ENCODE assay signal across 9 cellular contexts in genomic region chr5:14153932-14154646, GRCh38. TPM values are rescaled to one million over a fixed set of nuclear protein-coding genes. Genes with fewer than 3 reads are reported as not detected.
A peak's percentile ranks its signal among the peaks of the same experiment; 100 is the strongest.
DNase-seq lines count a peak whose midpoint lies in the region; ATAC-seq and TF ChIP-seq lines count a peak whose summit lies in the region.
"Had no signal": no experiment of that assay in that cellular context is flagged by ENCODE, and none has a peak within 500 bp of the region (broad histone marks: within the 10 kb centered on the region; RNA-seq: fewer than 3 reads in every experiment).

No MANE protein-coding gene starts in this region.

- H3K9me3 ChIP-seq in PC-3 (ENCODE audit: low read length) (no peaks in the 10 kb centered on the region), trophoblast cell (ENCODE audit: insufficient read depth, low read depth, low read length) (no peaks in the 10 kb centered on the region)

- DNase-seq in AG04449 (ENCODE audit: low read depth, low spot score) (no peak), PC-3 (peak; percentile 79), foreskin fibroblast (peak; percentile 26 to 62), trophoblast cell (no peak), CD1c-positive myeloid dendritic cell (ENCODE audit: extremely low spot score) (no peak), NCI-H187 treated with DMSO at 0.1 percent for 48 hours (lab: John Stamatoyannopoulos, UW) (no peak)
- DNase-seq: DND-41 had no signal

- peak overlapping the region; percentile 74 for H2BK120ac ChIP-seq in trophoblast cell (ENCODE audit: insufficient read depth, low read length, poor library complexity)

- H4K91ac ChIP-seq in trophoblast cell (ENCODE audit: low read depth, low read length) = peak overlapping the region; percentile 70

- H2AK5ac ChIP-seq in trophoblast cell (ENCODE audit: low read length) = peak overlapping the region; percentile 97

- H3K4me3 ChIP-seq in AG04449 (ENCODE audit: low read depth, low read length) = peak overlapping the region; percentile 24
- peak overlapping the region; percentile 33 for H3K4me3 ChIP-seq in PC-3 (ENCODE audit: low read length)
- H3K4me3 ChIP-seq in foreskin fibroblast (ENCODE audit: low read depth in 1 of 2, low read length in 2 of 2) = no peak overlapping the region
- H3K4me3 ChIP-seq in trophoblast cell (ENCODE audit: low read depth, low read length) = no peak overlapping the region

- H3K9me2 ChIP-seq in PC-3 (replicated peaks; ENCODE audit: low read length) = no peaks in the 10 kb centered on the region

- H3K18ac ChIP-seq in trophoblast cell (ENCODE audit: low read length) = peak overlapping the region; percentile 96

- H3K23ac ChIP-seq in trophoblast cell (ENCODE audit: low read length) = peak overlapping the region; percentile 100

- no CpG with 5 or more reads among the region's 12 CpGs for WGBS in trophoblast cell (ENCODE audit: extremely low coverage, insufficient coverage, insufficient read length)

- H2AFZ ChIP-seq in PC-3 (ENCODE audit: low read length) (no peak overlapping the region), trophoblast cell (ENCODE audit: insufficient read depth, low read length, poor library complexity) (no peak overlapping the region)

- BruUV-seq in PC-3 (replicated peaks; lab: Mats Ljungman, UMichigan) = no TSS peak

- peak; percentile 41 for ATAC-seq in GM21737 (IDR thresholded peaks at IDR 0.05; ENCODE audit: unreplicated experiment)
- ATAC-seq in PC-3 = peak; percentile 54
- no peak for ATAC-seq in HG02852 (IDR thresholded peaks at IDR 0.05; ENCODE audit: unreplicated experiment)

- CTCF ChIA-PET in AG04449 (lab: Yijun Ruan, JAX) = interaction anchor here (1.0 to 6.0 kb wide), 6 partner anchors 11 to 199 kb away, joined by 3 to 51 read pairs (median 5); partner anchors contain the start of gene TRIO
- CTCF ChIA-PET in PC-3 (lab: Charles Lee) = no interaction called here

- no peaks in the 10 kb centered on the region for H3K27me3 ChIP-seq in PC-3 (ENCODE audit: low read length)
- no peaks in the 10 kb centered on the region for H3K27me3 ChIP-seq in trophoblast cell (ENCODE audit: insufficient read depth, low read length)

- TF ChIP-seq CTCF in AG04449 (IDR thresholded peaks at IDR 0.05; ENCODE audit: insufficient read depth, low read length, missing control alignments) = no peak
- no peak for TF ChIP-seq CTCF in PC-3 (conservative IDR thresholded peaks at IDR 0.05; ENCODE audit: low read depth, low read length)
- TF ChIP-seq CTCF in foreskin fibroblast (IDR thresholded peaks at IDR 0.05; ENCODE audit: low read depth, low read length) = no peak

- H3K4me1 ChIP-seq in PC-3 (ENCODE audit: insufficient read depth, low read length) (peaks cover 77% of the 10 kb centered on the region), trophoblast cell (ENCODE audit: control insufficient read depth in 1 of 2, insufficient read depth in 2 of 2, low read length in 2 of 2) (peaks cover 28 to 40% of the 10 kb centered on the region in 2 experiments)

- H3F3A ChIP-seq in PC-3 (ENCODE audit: low read length, unreplicated experiment) = peaks cover 8% of the 10 kb centered on the region

- H3K4ac ChIP-seq in trophoblast cell (ENCODE audit: low read depth, low read length) = peak overlapping the region; percentile 95

- peak overlapping the region; percentile 94 for H3K27ac ChIP-seq in PC-3 (ENCODE audit: low read length)
- H3K27ac ChIP-seq in trophoblast cell (ENCODE audit: low read depth, low read length) = peak overlapping the region; percentile 90

- H4K8ac ChIP-seq in trophoblast cell (ENCODE audit: low read depth, low read length) = peak overlapping the region; percentile 69

- POLR2A ChIA-PET in AG04449 (lab: Yijun Ruan, JAX) (interaction anchor here (0.7 to 2.2 kb wide), 4 partner anchors 9 to 32 kb away, joined by 3 to 10 read pairs (median 6); partner anchors contain the start of gene TRIO), PC-3 (lab: Charles Lee; ENCODE audit: unreplicated experiment) (interaction anchor here (0.5 to 0.7 kb wide), 3 partner anchors 9 to 212 kb away, joined by 3 to 14 read pairs (median 7); no protein-coding TSS in a partner anchor)

- H3K79me1 ChIP-seq in trophoblast cell (ENCODE audit: low read length) = peaks cover 18% of the 10 kb centered on the region

- H2BK12ac ChIP-seq in trophoblast cell (ENCODE audit: low read length) = peak overlapping the region; percentile 91

- peaks cover 70% of the 10 kb centered on the region for H4K20me1 ChIP-seq in PC-3 (ENCODE audit: low read length)

- peak overlapping the region; percentile 17 for H3K9ac ChIP-seq in PC-3 (ENCODE audit: low read length)
- peak overlapping the region; percentile 67 for H3K9ac ChIP-seq in trophoblast cell (ENCODE audit: low read length)

- intact Hi-C loops in PC-3 (cut with micrococcal nuclease) = no loop called here

- H3K36me3 ChIP-seq in PC-3 (ENCODE audit: low read depth, low read length) (peaks cover 6% of the 10 kb centered on the region; the same call in 1 of the 2 replicates), trophoblast cell (ENCODE audit: control insufficient read depth in 1 of 2, insufficient read depth in 2 of 2, low read length in 2 of 2) (no peaks in the 10 kb centered on the region)

- peak overlapping the region; percentile 87 for H3K14ac ChIP-seq in trophoblast cell (ENCODE audit: low read length)

- peaks cover 98% of the 10 kb centered on the region for H3K79me2 ChIP-seq in PC-3 (ENCODE audit: low read length)
- H3K79me2 ChIP-seq in trophoblast cell (ENCODE audit: control insufficient read depth, insufficient read depth, low read length, poor library complexity) = peaks cover 26% of the 10 kb centered on the region

- H4K12ac ChIP-seq in trophoblast cell (ENCODE audit: low read depth, low read length) = peak overlapping the region; percentile 69

- no peak overlapping the region for H2BK5ac ChIP-seq in trophoblast cell (ENCODE audit: low read depth, low read length, poor library complexity)

- H3K4me2 ChIP-seq in PC-3 (ENCODE audit: low read length) (peak overlapping the region; percentile 83), trophoblast cell (ENCODE audit: low read length) (peak overlapping the region; percentile 58)

RNA-seq across cellular contexts. Expression of gene TRIO, which starts 10.9 kb away (rescaled TPM):
- total RNA-seq in PC-3 (2014; rRNA removed) = 211 and 271 TPM in 2 replicates
- 47.9 and 49.7 TPM in 2 replicates for polyA plus RNA-seq in trophoblast cell (2013)

Comparison
In these comparisons a context has a peak if more than half of its experiments do, and no peak if none do; other contexts are left out.
1. DNase-seq: peak in PC-3 (single experiment) and foreskin fibroblast (2 of 2); none in AG04449 (single experiment), trophoblast cell (0 of 2), CD1c-positive myeloid dendritic cell (single experiment) and NCI-H187 treated with DMSO at 0.1 percent for 48 hours (single experiment).
2. H3K4me3 ChIP-seq: peak in AG04449 (single experiment) and PC-3 (single experiment); none in foreskin fibroblast (0 of 2) and trophoblast cell (single experiment).